ENCODE assay signal across 20 cellular contexts in the genomic region with DNA sequence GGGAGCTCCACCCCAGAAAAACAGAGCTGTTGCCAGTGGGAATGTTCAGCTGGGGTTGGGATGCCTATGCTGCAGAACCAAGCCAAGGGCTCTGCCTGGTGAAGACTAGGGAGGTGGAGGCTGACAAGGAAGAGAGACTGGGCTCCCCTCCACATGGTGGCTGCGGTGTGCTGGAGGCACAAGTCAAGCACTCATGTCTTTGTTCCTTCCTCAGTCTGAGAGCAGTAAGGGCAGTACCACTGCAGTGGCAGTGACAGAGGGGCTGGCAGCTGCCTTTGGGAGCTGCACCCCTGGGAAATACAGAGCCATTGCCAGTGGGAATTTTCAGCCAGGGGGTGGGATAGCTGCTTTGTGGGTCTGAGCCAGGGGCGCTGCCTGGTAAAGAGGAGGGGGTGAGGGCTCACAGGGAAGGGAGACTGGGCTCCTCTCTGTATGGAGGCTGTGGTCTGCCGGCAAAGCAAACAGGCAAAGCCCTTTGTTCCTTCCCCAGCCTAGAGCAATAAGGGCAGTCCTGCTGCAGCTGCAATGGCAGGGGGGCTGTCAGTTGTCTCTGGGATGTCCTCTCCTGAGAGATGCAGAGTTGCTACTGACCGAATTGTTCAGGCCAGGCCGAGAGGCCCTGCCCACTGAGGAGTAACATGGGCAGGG.
A peak's percentile ranks its signal among the peaks of the same experiment; 100 is the strongest.
DNase-seq lines count a peak whose midpoint lies in the region; ATAC-seq and TF ChIP-seq lines count a peak whose summit lies in the region.
"Had no signal": no experiment of that assay in that cellular context is flagged by ENCODE, and none has a peak within 500 bp of the region (broad histone marks: within the 10 kb centered on the region; RNA-seq: fewer than 3 reads in every experiment).

No MANE protein-coding gene starts in this region.

- ATAC-seq in GM23338 (peak; percentile 82), HG02759 (IDR thresholded peaks at IDR 0.05; ENCODE audit: unreplicated experiment) (no peak)
- ATAC-seq: stimulated activated memory B cell treated with anti-CD40 and anti-IgM and Interleukin-4, amounts not matched to agents 10 μg/mL and 1 μg/mL and 100 μg/mL, for 72 hours had no signal

- no peaks in the 10 kb centered on the region for H3K79me2 ChIP-seq in GM23338 (replicated peaks; ENCODE audit: insufficient read depth)

- no peak for TF ChIP-seq CTCF in GM23338 (conservative IDR thresholded peaks at IDR 0.05; ENCODE audit: low read depth in 2 of 2)

- H3K9me3 ChIP-seq in esophagus (ENCODE audit: control insufficient read depth in 2 of 2, insufficient read depth in 1 of 2, low read depth in 1 of 2, low read length in 1 of 2) (no peaks in the 10 kb centered on the region), neuron (ENCODE audit: low read length) (no peaks in the 10 kb centered on the region)
- H3K9me3 ChIP-seq: Peyer's patch had no signal

- H3K9me2 ChIP-seq in GM23338 (ENCODE audit: insufficient read depth), result no peaks in the 10 kb centered on the region

- no peak overlapping the region for H3K4me2 ChIP-seq in GM23338

- no peak overlapping the region for H3K4me3 Mint-ChIP-seq in GM23338
- H3K4me3 Mint-ChIP-seq: stimulated activated memory B cell treated with anti-CD40 and anti-IgM and Interleukin-4, amounts not matched to agents 10 μg/mL and 1 μg/mL and 100 μg/mL, for 72 hours had no signal

- H3K4me1 Mint-ChIP-seq in GM23338, result peaks cover 26% of the 10 kb centered on the region

- H2AFZ ChIP-seq in GM23338 (no peak overlapping the region), neuron (ENCODE audit: low read depth, low read length) (peak overlapping the region; percentile 0)

- DNase-seq in GM23338 (ENCODE audit: low spot score), result no peak
- DNase-seq in NCI-H345 treated with DMSO at 0.1 percent for 48 hours (lab: John Stamatoyannopoulos, UW; ENCODE audit: unreplicated experiment), result peak; percentile 16
- DNase-seq in hippocampal formation (lab: John Stamatoyannopoulos, UW), result no peak
- no peak for DNase-seq in NCI-H510A (lab: John Stamatoyannopoulos, UW)
- no peak for DNase-seq in NCI-H524 treated with DMSO at 0.1 percent for 48 hours (lab: John Stamatoyannopoulos, UW)
- DNase-seq: activated CD4-positive, alpha-beta T cell treated with anti-CD3 and anti-CD28 coated beads, Interleukin-2, amount 50 U/mL, for 48 hours; activated effector memory CD4-positive, alpha-beta T cell treated with anti-CD3 and anti-CD28 coated beads, Interleukin-2, amount 50 U/mL, for 16 hours; DMS153; GF-D8; kidney; NCI-H1105; NCI-H2171; Peyer's patch; stimulated activated CD4-positive, alpha-beta T cell treated with anti-CD3 and anti-CD28 coated beads, Interleukin-1b, Interleukin-23, amount 100 ng/mL, for 48 hours had no signal

- no peak overlapping the region for H3K27ac ChIP-seq in GM23338 (ENCODE audit: low read depth)
- peak overlapping the region; percentile 65 to 71 for H3K27ac ChIP-seq in esophagus (ENCODE audit: low read depth in 2 of 2, low read length in 1 of 2)
- H3K27ac ChIP-seq: Peyer's patch, SK-N-MC, thoracic aorta had no signal

- H3F3A ChIP-seq in GM23338 (replicated peaks; ENCODE audit: low read depth), result no peaks in the 10 kb centered on the region

- H3K27me3 Mint-ChIP-seq in GM23338 (ENCODE audit: insufficient read depth, low read depth, poor library complexity), result no peaks in the 10 kb centered on the region
- H3K27me3 Mint-ChIP-seq: stimulated activated memory B cell treated with anti-CD40 and anti-IgM and Interleukin-4, amounts not matched to agents 10 μg/mL and 1 μg/mL and 100 μg/mL, for 72 hours had no signal

- no peak overlapping the region for H3K4me3 ChIP-seq in GM23338
- no peak overlapping the region for H3K4me3 ChIP-seq in esophagus (ENCODE audit: low read depth in 1 of 2, low read length in 2 of 2)
- no peak overlapping the region for H3K4me3 ChIP-seq in neuron (ENCODE audit: low read length)
- H3K4me3 ChIP-seq: Peyer's patch, SK-N-MC, thoracic aorta had no signal

- no peaks in the 10 kb centered on the region for H3K36me3 ChIP-seq in GM23338 (ENCODE audit: insufficient read depth)
- H3K36me3 ChIP-seq in esophagus (ENCODE audit: control insufficient read depth in 2 of 2, insufficient read depth in 2 of 2, low read length in 1 of 2), result no peaks in the 10 kb centered on the region
- no peaks in the 10 kb centered on the region for H3K36me3 ChIP-seq in neuron (ENCODE audit: insufficient read depth, low read length)
- H3K36me3 ChIP-seq: Peyer's patch, thoracic aorta had no signal

- H3K9me3 Mint-ChIP-seq in GM23338, result peaks cover 15% of the 10 kb centered on the region

- H4K20me1 ChIP-seq in GM23338 (replicated peaks; ENCODE audit: insufficient read depth), result no peaks in the 10 kb centered on the region

- 88 to 94% methylated on average over 5 of the region's 5 CpGs for WGBS in esophagus, 2 donors

- peaks cover 17% of the 10 kb centered on the region; the same call in 2 of the 3 replicates for H3K36me3 Mint-ChIP-seq in GM23338 (ENCODE audit: low read depth)

- H3K4me1 ChIP-seq in GM23338 (ENCODE audit: insufficient read depth), result peaks cover 7% of the 10 kb centered on the region
- peaks cover 4 to 12% of the 10 kb centered on the region in 2 donors for H3K4me1 ChIP-seq in esophagus (ENCODE audit: control insufficient read depth in 2 of 2, insufficient read depth in 2 of 2, low read length in 1 of 2)
- H3K4me1 ChIP-seq in neuron (ENCODE audit: insufficient read depth, low read length), result peaks cover 15% of the 10 kb centered on the region
- H3K4me1 ChIP-seq: Peyer's patch had no signal

- H3K27me3 ChIP-seq in GM23338 (ENCODE audit: insufficient read depth), result no peaks in the 10 kb centered on the region
- H3K27me3 ChIP-seq in esophagus (ENCODE audit: control insufficient read depth in 1 of 2, insufficient read depth in 2 of 2, low read length in 2 of 2), result no peaks in the 10 kb centered on the region
- H3K27me3 ChIP-seq in neuron (ENCODE audit: insufficient read depth, low read length), result no peaks in the 10 kb centered on the region
- H3K27me3 ChIP-seq: Peyer's patch had no signal

- peak overlapping the region; percentile 15; the same call in 1 of the 2 replicates for H3K27ac Mint-ChIP-seq in GM23338
- H3K27ac Mint-ChIP-seq: stimulated activated memory B cell treated with anti-CD40 and anti-IgM and Interleukin-4, amounts not matched to agents 10 μg/mL and 1 μg/mL and 100 μg/mL, for 72 hours had no signal

TF ChIP-seq in GM23338, 12 proteins besides CTCF, POLR2A, EP300 and RAD21 (continues in another document):
- TF ChIP-seq ZNF462 (CRISPR knock-in tag; IDR thresholded peaks at IDR 0.05) (no peak), NANOG (IDR thresholded peaks at IDR 0.05; ENCODE audit: borderline replicate concordance) (no peak)
